In the genomic region with DNA sequence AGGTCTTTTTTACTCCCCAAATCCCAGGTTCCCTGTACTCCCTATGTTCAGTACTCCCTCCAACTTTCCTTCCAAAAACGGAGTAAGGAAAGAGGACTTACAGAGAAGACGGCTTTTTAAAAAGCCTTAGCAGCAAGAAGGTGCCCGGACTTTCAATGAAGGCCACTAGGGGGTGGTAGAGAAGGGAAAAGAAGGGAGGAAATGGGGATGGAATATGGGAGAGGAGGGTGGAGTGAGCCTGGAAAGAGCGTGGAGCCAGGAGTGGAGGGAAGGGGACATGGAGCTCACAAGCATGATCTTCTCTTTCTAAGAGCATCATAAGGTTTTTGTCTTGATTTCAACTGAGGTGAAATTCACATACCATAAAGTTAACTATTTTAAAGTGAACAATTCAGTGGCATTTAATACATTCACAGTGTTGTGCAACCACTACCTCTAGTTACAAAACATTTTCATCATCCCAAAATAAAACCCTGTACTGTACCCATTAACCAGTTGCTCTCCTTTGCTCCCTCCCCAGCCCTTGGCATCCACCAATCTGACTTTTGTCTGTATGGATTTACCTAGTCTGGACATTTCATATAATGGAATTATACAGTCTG, we compare ENCODE assay signal across 8 cellular contexts.
DNase-seq lines count a peak whose midpoint lies in the region; ATAC-seq and TF ChIP-seq lines count a peak whose summit lies in the region.

No MANE protein-coding gene starts in this region.

- H3K4me3 Mint-ChIP-seq in CD8-positive, alpha-beta T cell: no peak overlapping the region

- ATAC-seq in CD8-positive, alpha-beta T cell: no peak
- ATAC-seq in lower lobe of right lung: peak; percentile 87 to 92
- no peak for ATAC-seq in HG02884 (IDR thresholded peaks at IDR 0.05; ENCODE audit: unreplicated experiment)
- ATAC-seq in GM19455 (IDR thresholded peaks at IDR 0.05; ENCODE audit: unreplicated experiment): no peak

- H3K79me2 ChIP-seq in mammary epithelial cell (ENCODE audit: insufficient read depth, low read length): no peaks in the 10 kb centered on the region

- peak; percentile 58 for TF ChIP-seq CTCF in CD8-positive, alpha-beta T cell (IDR thresholded peaks at IDR 0.05)
- TF ChIP-seq CTCF in GM13977 (IDR thresholded peaks at IDR 0.05; ENCODE audit: extremely low read depth, insufficient read depth, missing control alignments): peak; percentile 79
- peak; percentile 78 for TF ChIP-seq CTCF in mammary epithelial cell (conservative IDR thresholded peaks at IDR 0.05 in 1 of 2, IDR thresholded peaks at IDR 0.05 in 1 of 2; ENCODE audit: extremely low read depth in 1 of 2, insufficient read depth in 1 of 2, low read depth in 1 of 2, low read length in 2 of 2)
- peak; percentile 72 for TF ChIP-seq CTCF in lower lobe of right lung (IDR thresholded peaks at IDR 0.05)

- no peaks in the 10 kb centered on the region for H3K4me1 Mint-ChIP-seq in CD8-positive, alpha-beta T cell (ENCODE audit: low read depth)

- H3K9me3 Mint-ChIP-seq in CD8-positive, alpha-beta T cell: no peaks in the 10 kb centered on the region

- BruUV-seq in mammary epithelial cell (replicated peaks; lab: Mats Ljungman, UMichigan): no TSS peak

- CTCF ChIA-PET in CD8-positive, alpha-beta T cell (lab: Charles Lee): interaction anchor here (0.6 to 2.1 kb wide), 22 partner anchors 10 to 238 kb away, joined by 3 to 12 read pairs (median 3); no protein-coding TSS in a partner anchor
- CTCF ChIA-PET in mammary epithelial cell (lab: Charles Lee; ENCODE audit: low non-redundant PET): interaction anchor here (0.5 to 1.0 kb wide), 3 partner anchors 133 to 209 kb away, joined by 4 to 7 read pairs (median 5); no protein-coding TSS in a partner anchor

- no peak overlapping the region for H3K27ac ChIP-seq in CD8-positive, alpha-beta T cell (ENCODE audit: low read depth, low read length)
- no peak overlapping the region for H3K27ac ChIP-seq in mammary epithelial cell (ENCODE audit: insufficient read depth, low read depth, low read length)
- no peak overlapping the region for H3K27ac ChIP-seq in lower lobe of right lung

- H3K4me2 ChIP-seq in mammary epithelial cell (ENCODE audit: insufficient read depth, low read depth, low read length): no peak overlapping the region

- no peak overlapping the region for H3K27ac Mint-ChIP-seq in CD8-positive, alpha-beta T cell

- no peaks in the 10 kb centered on the region for H3K36me3 Mint-ChIP-seq in CD8-positive, alpha-beta T cell

- H3K27me3 Mint-ChIP-seq in CD8-positive, alpha-beta T cell (ENCODE audit: low read depth): no peaks in the 10 kb centered on the region

- no peaks in the 10 kb centered on the region for H3K9me3 ChIP-seq in CD8-positive, alpha-beta T cell (ENCODE audit: low read length)
- peaks cover 7% of the 10 kb centered on the region; the same call in 1 of the 2 replicates for H3K9me3 ChIP-seq in NT2/D1 (ENCODE audit: insufficient read depth, low read length)
- H3K9me3 ChIP-seq in mammary epithelial cell (replicated peaks; ENCODE audit: insufficient read depth, low read length): no peaks in the 10 kb centered on the region
- H3K9me3 ChIP-seq in lower lobe of right lung: no peaks in the 10 kb centered on the region

- H3K4me3 ChIP-seq in CD8-positive, alpha-beta T cell (ENCODE audit: low read depth, low read length): no peak overlapping the region
- H3K4me3 ChIP-seq in NT2/D1 (ENCODE audit: insufficient read length, low read depth) (no peak overlapping the region), mammary epithelial cell (replicated peaks in 1 of 3; ENCODE audit: insufficient read depth in 1 of 3, low read depth in 2 of 3, low read length in 3 of 3) (no peak overlapping the region), lower lobe of right lung (no peak overlapping the region)

- no peaks in the 10 kb centered on the region for H3K36me3 ChIP-seq in CD8-positive, alpha-beta T cell (ENCODE audit: insufficient read depth, low read length)
- H3K36me3 ChIP-seq in NT2/D1 (ENCODE audit: insufficient read depth, insufficient read length, low read length): no peaks in the 10 kb centered on the region
- no peaks in the 10 kb centered on the region for H3K36me3 ChIP-seq in mammary epithelial cell (ENCODE audit: insufficient read depth, low read length)
- no peaks in the 10 kb centered on the region for H3K36me3 ChIP-seq in lower lobe of right lung

- POLR2A ChIA-PET in CD8-positive, alpha-beta T cell (lab: Charles Lee): no interaction called here

- H3K27me3 ChIP-seq in CD8-positive, alpha-beta T cell (ENCODE audit: insufficient read depth, low read length): no peaks in the 10 kb centered on the region
- H3K27me3 ChIP-seq in NT2/D1 (ENCODE audit: insufficient read depth, insufficient read length) (no peaks in the 10 kb centered on the region), mammary epithelial cell (ENCODE audit: insufficient read depth, low read length) (no peaks in the 10 kb centered on the region), lower lobe of right lung (ENCODE audit: low read depth) (no peaks in the 10 kb centered on the region)

- no peaks in the 10 kb centered on the region for H4K20me1 ChIP-seq in mammary epithelial cell (ENCODE audit: insufficient read depth, low read length)

- no peaks in the 10 kb centered on the region for H3K4me1 ChIP-seq in CD8-positive, alpha-beta T cell (ENCODE audit: insufficient read depth, low read length)
- no peaks in the 10 kb centered on the region for H3K4me1 ChIP-seq in NT2/D1 (ENCODE audit: insufficient read depth, insufficient read length)
- no peaks in the 10 kb centered on the region for H3K4me1 ChIP-seq in mammary epithelial cell (ENCODE audit: insufficient read depth, low read length)
- H3K4me1 ChIP-seq in lower lobe of right lung: no peaks in the 10 kb centered on the region

- H3K9ac ChIP-seq in NT2/D1 (ENCODE audit: insufficient read length, low read depth) (no peak overlapping the region), mammary epithelial cell (ENCODE audit: insufficient read depth, low read length) (no peak overlapping the region)

- in situ Hi-C loops in GM13977 (cut with MboI; ENCODE audit: low pct_unique_long_range_greater_than_20kb, low sequenced_read_pairs, unreplicated experiment) (loop anchor here (10.0 kb wide), 1 partner anchor 215 kb away; no protein-coding TSS in a partner anchor), mammary epithelial cell (cut with MboI; ENCODE audit: low sequenced_read_pairs in 2 of 2) (loop anchor here (5.0 to 25.0 kb wide), 3 partner anchors 202 to 593 kb away; no protein-coding TSS in a partner anchor)

- WGBS in mammary epithelial cell (ENCODE audit: low coverage, missing lambda C conversion rate): 10% methylated on average over 4 of the region's 4 CpGs

- DNase-seq in CD8-positive, alpha-beta T cell: peak in 2 of 7 experiments; percentile 19 to 30
- peak; percentile 31 for DNase-seq in GM13977 (ENCODE audit: low spot score)
- peak; percentile 82 for DNase-seq in NT2/D1 (ENCODE audit: low read depth, low spot score)
- DNase-seq in mammary epithelial cell: peak; percentile 53
- no peak for DNase-seq in lower lobe of right lung
- DNase-seq in NK-92 (lab: John Stamatoyannopoulos, UW; ENCODE audit: unreplicated experiment): no peak

- no peak overlapping the region for H2AFZ ChIP-seq in mammary epithelial cell (ENCODE audit: low read depth, low read length)

- intact Hi-C loops in CD8-positive, alpha-beta T cell (cut with DNase I, micrococcal nuclease): loop anchor here (2.0 to 5.0 kb wide), 2 partner anchors 207 to 209 kb away; no protein-coding TSS in a partner anchor
- intact Hi-C loops in mammary epithelial cell (cut with micrococcal nuclease): loop anchor here (1.0 kb wide), 3 partner anchors 208 to 596 kb away; no protein-coding TSS in a partner anchor
- intact Hi-C loops in lower lobe of right lung (cut with DNase I): no loop called here

- dilution Hi-C loops in mammary epithelial cell (cut with HindIII; ENCODE audit: low sequenced_read_pairs): loop anchor here (5.0 to 25.0 kb wide), 2 partner anchors 72 to 207 kb away; no protein-coding TSS in a partner anchor

Comparison
In these comparisons a context has a peak if more than half of its experiments do, and no peak if none do; other contexts are left out.
1. ATAC-seq: peak in lower lobe of right lung (2 of 2); none in CD8-positive, alpha-beta T cell (single experiment), HG02884 (single experiment) and GM19455 (single experiment).
2. DNase-seq: peak in GM13977 (single experiment), NT2/D1 (single experiment) and mammary epithelial cell (single experiment); none in lower lobe of right lung (single experiment) and NK-92 (single experiment).
3. Peak in every context shown above with its lines, with median percentiles within 50 percentile points of each other: CTCF ChIP-seq.